ENCODE assay signal across 21 cellular contexts in the genomic region with DNA sequence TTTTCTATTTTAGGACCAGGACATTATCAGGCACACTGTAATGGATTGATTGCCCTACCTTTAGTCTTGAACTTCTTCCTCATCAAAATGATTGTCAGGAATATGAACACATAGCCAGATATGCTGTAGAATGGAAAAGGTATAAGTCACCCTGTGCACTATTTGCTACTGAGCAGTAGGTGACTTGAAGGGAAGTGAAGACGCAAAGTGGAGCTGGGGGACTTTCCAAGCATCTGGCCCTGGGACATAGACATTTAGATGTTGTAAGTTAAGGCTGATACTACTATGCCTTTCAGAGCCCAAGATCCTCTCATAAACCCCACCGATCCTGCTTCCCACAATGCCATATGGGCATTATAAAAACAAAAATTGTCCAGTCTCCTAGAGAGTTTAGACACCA.
A peak's percentile ranks its signal among the peaks of the same experiment; 100 is the strongest.
DNase-seq lines count a peak whose midpoint lies in the region; ATAC-seq and TF ChIP-seq lines count a peak whose summit lies in the region.
"Had no signal": no experiment of that assay in that cellular context is flagged by ENCODE, and none has a peak within 500 bp of the region (broad histone marks: within the 10 kb centered on the region; RNA-seq: fewer than 3 reads in every experiment).

No MANE protein-coding gene starts in this region.

- H3K4me3 Mint-ChIP-seq in activated naive CD8-positive, alpha-beta T cell, result no peak overlapping the region
- no peak overlapping the region for H3K4me3 Mint-ChIP-seq in activated naive CD8-positive, alpha-beta T cell treated with anti-CD3 and anti-CD28 coated beads, Interleukin-2, amount 50 U/mL, for 24 hours
- no peak overlapping the region for H3K4me3 Mint-ChIP-seq in GM23338
- H3K4me3 Mint-ChIP-seq in activated B cell treated with CpG ODN at 0.5 μM for 24 hours, result no peak overlapping the region
- H3K4me3 Mint-ChIP-seq: CD14-positive monocyte had no signal

- 0 out of 2 replicates have a peak, but pooled peaks cover 1% of the 10 kb centered on the region for H3K9me2 ChIP-seq in GM23338 (ENCODE audit: insufficient read depth)

- peaks cover 6% of the 10 kb centered on the region for H3K36me3 Mint-ChIP-seq in activated naive CD8-positive, alpha-beta T cell
- peaks cover 37% of the 10 kb centered on the region for H3K36me3 Mint-ChIP-seq in activated naive CD8-positive, alpha-beta T cell treated with anti-CD3 and anti-CD28 coated beads, Interleukin-2, amount 50 U/mL, for 24 hours (ENCODE audit: low read depth)
- H3K36me3 Mint-ChIP-seq in GM23338 (ENCODE audit: low read depth) (no peaks in the 10 kb centered on the region), activated B cell treated with CpG ODN at 0.5 μM for 24 hours (ENCODE audit: low read depth) (peaks cover 81% of the 10 kb centered on the region)

- no peaks in the 10 kb centered on the region for H3K36me3 ChIP-seq in GM23338 (ENCODE audit: insufficient read depth)

- peak overlapping the region; percentile 58 for H3K27ac Mint-ChIP-seq in activated naive CD8-positive, alpha-beta T cell
- no peak overlapping the region for H3K27ac Mint-ChIP-seq in activated naive CD8-positive, alpha-beta T cell treated with anti-CD3 and anti-CD28 coated beads, Interleukin-2, amount 50 U/mL, for 24 hours
- H3K27ac Mint-ChIP-seq in GM23338 (no peak overlapping the region), activated B cell treated with CpG ODN at 0.5 μM for 24 hours (peak overlapping the region; percentile 54)

- H4K20me1 ChIP-seq in GM23338 (replicated peaks; ENCODE audit: insufficient read depth), result no peaks in the 10 kb centered on the region

- no peak for DNase-seq in activated naive CD8-positive, alpha-beta T cell treated with anti-CD3 and anti-CD28 coated beads, Interleukin-2, amount 50 U/mL, for 24 hours
- DNase-seq in GM23338 (ENCODE audit: low spot score) (no peak), activated B cell treated with CpG ODN at 0.5 μM for 24 hours (no peak), amygdala (lab: John Stamatoyannopoulos, UW) (no peak), NCI-H2227 (lab: John Stamatoyannopoulos, UW; ENCODE audit: unreplicated experiment) (no peak)
- DNase-seq: ACHN; AML-193; DMS 273 treated with DMSO at 0.1 percent for 48 hours; DND-41; IMR-90; Karpas-422; NCI-H1048; NCI-H146; NCI-H2081; NCI-H510A; NCI-H748 treated with DMSO at 0.1 percent for 48 hours; NK-92 treated with Interleukin-12 subunit alpha and Interleukin-12 subunit beta, amount 100 ng/mL, for 24 hours had no signal

- H3K4me1 ChIP-seq in GM23338 (ENCODE audit: insufficient read depth), result peaks cover 30% of the 10 kb centered on the region

- no peak overlapping the region for H3K4me3 ChIP-seq in GM23338

- H3K27me3 ChIP-seq in GM23338 (ENCODE audit: insufficient read depth), result no peaks in the 10 kb centered on the region

- POLR2A ChIA-PET in activated B cell treated with CpG ODN at 0.5 μM for 24 hours (lab: Charles Lee), result no interaction called here

- no peaks in the 10 kb centered on the region for H3F3A ChIP-seq in GM23338 (replicated peaks; ENCODE audit: low read depth)

- no peaks in the 10 kb centered on the region for H3K27me3 Mint-ChIP-seq in activated naive CD8-positive, alpha-beta T cell
- H3K27me3 Mint-ChIP-seq in activated naive CD8-positive, alpha-beta T cell treated with anti-CD3 and anti-CD28 coated beads, Interleukin-2, amount 50 U/mL, for 24 hours, result no peaks in the 10 kb centered on the region
- no peaks in the 10 kb centered on the region for H3K27me3 Mint-ChIP-seq in GM23338 (ENCODE audit: insufficient read depth, low read depth, poor library complexity)
- no peaks in the 10 kb centered on the region for H3K27me3 Mint-ChIP-seq in activated B cell treated with CpG ODN at 0.5 μM for 24 hours

- H3K27ac ChIP-seq in GM23338 (ENCODE audit: low read depth), result no peak overlapping the region

- TF ChIP-seq CTCF in GM23338 (conservative IDR thresholded peaks at IDR 0.05; ENCODE audit: low read depth in 2 of 2) (no peak), activated B cell treated with CpG ODN at 0.5 μM for 24 hours (IDR thresholded peaks at IDR 0.05) (no peak)

- no peaks in the 10 kb centered on the region for H3K4me1 Mint-ChIP-seq in activated naive CD8-positive, alpha-beta T cell (ENCODE audit: low read depth)
- no peaks in the 10 kb centered on the region for H3K4me1 Mint-ChIP-seq in activated naive CD8-positive, alpha-beta T cell treated with anti-CD3 and anti-CD28 coated beads, Interleukin-2, amount 50 U/mL, for 24 hours
- H3K4me1 Mint-ChIP-seq in GM23338, result peaks cover 27% of the 10 kb centered on the region
- no peaks in the 10 kb centered on the region for H3K4me1 Mint-ChIP-seq in activated B cell treated with CpG ODN at 0.5 μM for 24 hours
- H3K4me1 Mint-ChIP-seq: CD14-positive monocyte had no signal

- ATAC-seq in activated naive CD8-positive, alpha-beta T cell treated with anti-CD3 and anti-CD28 coated beads, Interleukin-2, amount 50 U/mL, for 24 hours, result no peak
- ATAC-seq in GM23338, result no peak
- ATAC-seq in activated B cell treated with CpG ODN at 0.5 μM for 24 hours (ENCODE audit: low read depth), result peak; percentile 25
- no peak for ATAC-seq in GM18858 (IDR thresholded peaks at IDR 0.05; ENCODE audit: unreplicated experiment)
- ATAC-seq: Right ventricle myocardium inferior had no signal

- 0 out of 2 replicates have a peak overlapping the region, but pooled peaks have one; percentile 2 for H3K4me2 ChIP-seq in GM23338

- peak overlapping the region; percentile 63; the same call in 1 of the 2 replicates for H2AFZ ChIP-seq in GM23338

- CTCF ChIA-PET in activated B cell treated with CpG ODN at 0.5 μM for 24 hours (lab: Charles Lee), result no interaction called here

- intact Hi-C loops in activated B cell treated with CpG ODN at 0.5 μM for 24 hours (cut with micrococcal nuclease), result loop anchor here (10.0 kb wide), 2 partner anchors 416 to 616 kb away; no protein-coding TSS in a partner anchor

- no peaks in the 10 kb centered on the region for H3K79me2 ChIP-seq in GM23338 (replicated peaks; ENCODE audit: insufficient read depth)

- H3K9me3 Mint-ChIP-seq in activated naive CD8-positive, alpha-beta T cell (ENCODE audit: low read depth), result no peaks in the 10 kb centered on the region
- H3K9me3 Mint-ChIP-seq in activated naive CD8-positive, alpha-beta T cell treated with anti-CD3 and anti-CD28 coated beads, Interleukin-2, amount 50 U/mL, for 24 hours, result no peaks in the 10 kb centered on the region
- H3K9me3 Mint-ChIP-seq in GM23338 (no peaks in the 10 kb centered on the region), activated B cell treated with CpG ODN at 0.5 μM for 24 hours (no peaks in the 10 kb centered on the region)
- H3K9me3 Mint-ChIP-seq: CD14-positive monocyte had no signal

TF ChIP-seq in GM23338, 12 proteins besides CTCF, POLR2A, EP300 and RAD21 (continues in another document):
- TF ChIP-seq, protein P1, sequence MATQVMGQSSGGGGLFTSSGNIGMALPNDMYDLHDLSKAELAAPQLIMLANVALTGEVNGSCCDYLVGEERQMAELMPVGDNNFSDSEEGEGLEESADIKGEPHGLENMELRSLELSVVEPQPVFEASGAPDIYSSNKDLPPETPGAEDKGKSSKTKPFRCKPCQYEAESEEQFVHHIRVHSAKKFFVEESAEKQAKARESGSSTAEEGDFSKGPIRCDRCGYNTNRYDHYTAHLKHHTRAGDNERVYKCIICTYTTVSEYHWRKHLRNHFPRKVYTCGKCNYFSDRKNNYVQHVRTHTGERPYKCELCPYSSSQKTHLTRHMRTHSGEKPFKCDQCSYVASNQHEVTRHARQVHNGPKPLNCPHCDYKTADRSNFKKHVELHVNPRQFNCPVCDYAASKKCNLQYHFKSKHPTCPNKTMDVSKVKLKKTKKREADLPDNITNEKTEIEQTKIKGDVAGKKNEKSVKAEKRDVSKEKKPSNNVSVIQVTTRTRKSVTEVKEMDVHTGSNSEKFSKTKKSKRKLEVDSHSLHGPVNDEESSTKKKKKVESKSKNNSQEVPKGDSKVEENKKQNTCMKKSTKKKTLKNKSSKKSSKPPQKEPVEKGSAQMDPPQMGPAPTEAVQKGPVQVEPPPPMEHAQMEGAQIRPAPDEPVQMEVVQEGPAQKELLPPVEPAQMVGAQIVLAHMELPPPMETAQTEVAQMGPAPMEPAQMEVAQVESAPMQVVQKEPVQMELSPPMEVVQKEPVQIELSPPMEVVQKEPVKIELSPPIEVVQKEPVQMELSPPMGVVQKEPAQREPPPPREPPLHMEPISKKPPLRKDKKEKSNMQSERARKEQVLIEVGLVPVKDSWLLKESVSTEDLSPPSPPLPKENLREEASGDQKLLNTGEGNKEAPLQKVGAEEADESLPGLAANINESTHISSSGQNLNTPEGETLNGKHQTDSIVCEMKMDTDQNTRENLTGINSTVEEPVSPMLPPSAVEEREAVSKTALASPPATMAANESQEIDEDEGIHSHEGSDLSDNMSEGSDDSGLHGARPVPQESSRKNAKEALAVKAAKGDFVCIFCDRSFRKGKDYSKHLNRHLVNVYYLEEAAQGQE (IDR thresholded peaks at IDR 0.05; ENCODE audit: unreplicated experiment), result no peak
- TF ChIP-seq EZH2phosphoT487 (IDR thresholded peaks at IDR 0.05; ENCODE audit: unreplicated experiment), result no peak
- no peak for TF ChIP-seq POLR2AphosphoS5 (IDR thresholded peaks at IDR 0.05; ENCODE audit: low read depth)
- no peak for TF ChIP-seq ZNF114 (CRISPR knock-in tag; IDR thresholded peaks at IDR 0.05)
- no peak for TF ChIP-seq STAT1 (IDR thresholded peaks at IDR 0.05; ENCODE audit: unreplicated experiment)

Comparison
In these comparisons a context has a peak if more than half of its experiments do, and no peak if none do; other contexts are left out.
1. H3K27ac Mint-ChIP-seq: peak in activated naive CD8-positive, alpha-beta T cell (single experiment) and activated B cell treated with CpG ODN at 0.5 μM for 24 hours (single experiment); none in activated naive CD8-positive, alpha-beta T cell treated with anti-CD3 and anti-CD28 coated beads, Interleukin-2, amount 50 U/mL, for 24 hours (single experiment) and GM23338 (single experiment).